22 cellular contexts compared by ENCODE assay signal in the genomic region with DNA sequence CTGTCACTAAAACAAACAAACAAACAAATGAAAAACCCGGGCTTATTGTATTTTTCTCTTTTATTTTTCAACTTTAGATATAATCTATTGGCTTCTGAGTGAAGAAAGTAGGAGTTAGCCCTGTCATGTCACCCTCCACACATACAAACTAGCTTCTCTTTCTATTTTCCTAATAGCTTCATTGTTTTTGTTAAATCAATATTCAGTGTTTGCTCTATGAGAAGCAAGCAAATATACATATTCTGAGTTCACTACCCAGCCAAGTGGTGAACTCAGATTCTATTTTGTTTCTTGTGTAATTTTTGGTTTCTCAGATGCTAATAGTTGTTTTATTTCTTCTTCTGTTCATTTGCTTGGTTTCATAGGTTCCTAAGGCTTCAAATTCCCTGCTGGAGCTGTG.
"Had no signal": no experiment of that assay in that cellular context is flagged by ENCODE, and none has a peak within 500 bp of the region (broad histone marks: within the 10 kb centered on the region; RNA-seq: fewer than 3 reads in every experiment).

No MANE protein-coding gene starts in this region.

- H3K27ac ChIP-seq: colonic mucosa, epithelial cell of prostate, esophagus squamous epithelium, gastrocnemius medialis, heart right ventricle, left lung, lower lobe of right lung had no signal

- DNase-seq: colonic mucosa; cortex of kidney; effector CD8-positive, alpha-beta T cell; effector memory CD8-positive, alpha-beta T cell; endodermal cell; erythroblast; esophagus squamous epithelium; foreskin fibroblast; foreskin melanocyte; gastrocnemius medialis; glutamatergic neuron; head of caudate nucleus; heart right ventricle; hippocampal formation; left cardiac atrium; left lung; left ventricle myocardium superior; lower lobe of right lung; mesenchymal stem cell; mucosa of descending colon; naive B cell had no signal
